ENCODE assay signal across 16 cellular contexts in genomic region chr6:77986380-77987034, GRCh38.
DNase-seq lines count a peak whose midpoint lies in the region; ATAC-seq and TF ChIP-seq lines count a peak whose summit lies in the region.
"Had no signal": no experiment of that assay in that cellular context is flagged by ENCODE, and none has a peak within 500 bp of the region (broad histone marks: within the 10 kb centered on the region; RNA-seq: fewer than 3 reads in every experiment).

No MANE protein-coding gene starts in this region.

- DNase-seq in DMS 273 (lab: John Stamatoyannopoulos, UW; ENCODE audit: unreplicated experiment) (no peak), left ventricle myocardium inferior (no peak), ureter (ENCODE audit: low spot score) (no peak)
- no peak for DNase-seq in activated CD4-positive, CD25-positive, alpha-beta regulatory T cell treated with anti-CD3 and anti-CD28 coated beads, Interleukin-2, amount 50 U/mL, for 72 hours
- DNase-seq: activated CD4-positive, alpha-beta T cell treated with anti-CD3 and anti-CD28 coated beads, Interleukin-2, amount 50 U/mL, for 48 hours; DMS 273 treated with DMSO at 0.1 percent for 48 hours; NCI-H1930; NCI-H526 treated with DMSO at 0.1 percent for 48 hours; right cardiac atrium; trophoblast cell had no signal

- ATAC-seq in GM18511 (IDR thresholded peaks at IDR 0.05; ENCODE audit: unreplicated experiment): peak; percentile 73
- peak; percentile 63 for ATAC-seq in GM19468 (IDR thresholded peaks at IDR 0.05; ENCODE audit: extremely low read depth, unreplicated experiment)
- peak; percentile 88 for ATAC-seq in HG02981 (IDR thresholded peaks at IDR 0.05; ENCODE audit: unreplicated experiment)
- ATAC-seq in HG03558 (IDR thresholded peaks at IDR 0.05; ENCODE audit: extremely low read depth, unreplicated experiment): peak; percentile 68
- ATAC-seq: activated T-helper 17 cell treated with anti-CD3 and anti-CD28 coated beads, Interleukin-2, amount 50 U/mL, for 72 hours; right cardiac atrium had no signal

- no peaks in the 10 kb centered on the region for H3K36me3 ChIP-seq in left ventricle myocardium inferior

- H3K9me3 ChIP-seq in left ventricle myocardium inferior (replicated peaks): peaks cover 51% of the 10 kb centered on the region

- H3K27me3 ChIP-seq in left ventricle myocardium inferior (ENCODE audit: low read depth): no peaks in the 10 kb centered on the region

- TF ChIP-seq CTCF in left ventricle myocardium inferior (IDR thresholded peaks at IDR 0.05; ENCODE audit: borderline replicate concordance): no peak

- intact Hi-C loops in left ventricle myocardium inferior (cut with micrococcal nuclease): no loop called here

- H3K4me1 ChIP-seq in left ventricle myocardium inferior: no peaks in the 10 kb centered on the region

- H3K27ac ChIP-seq in left ventricle myocardium inferior (replicated peaks): no peak overlapping the region
- H3K27ac ChIP-seq: KMS-11 had no signal

- no peak overlapping the region for H3K4me3 ChIP-seq in left ventricle myocardium inferior
